In the genomic region with DNA sequence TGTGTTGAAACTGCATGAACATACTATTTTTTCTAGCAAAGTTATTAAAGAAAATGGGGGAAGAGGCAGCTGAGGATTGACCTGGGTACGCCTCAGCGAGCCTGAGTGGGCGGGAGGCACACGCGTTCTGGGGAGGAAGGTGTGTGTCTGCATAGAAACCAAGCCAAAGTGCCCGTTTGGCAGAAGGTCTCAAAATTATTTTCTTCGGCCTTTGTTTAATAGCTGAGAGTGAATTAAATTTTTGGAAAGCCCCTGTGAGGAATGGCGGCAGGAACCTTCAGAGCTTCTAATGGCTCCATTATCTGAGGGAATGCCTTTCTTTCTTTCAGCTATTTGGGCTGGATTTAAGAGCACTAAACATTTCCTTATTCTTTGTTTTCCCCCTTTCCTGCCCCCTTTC, we compare ENCODE assay signal across 13 cellular contexts. TPM values are rescaled to one million over a fixed set of nuclear protein-coding genes. Genes with fewer than 3 reads are reported as not detected.
DNase-seq lines count a peak whose midpoint lies in the region; ATAC-seq and TF ChIP-seq lines count a peak whose summit lies in the region.
"Had no signal": no experiment of that assay in that cellular context is flagged by ENCODE, and none has a peak within 500 bp of the region (broad histone marks: within the 10 kb centered on the region; RNA-seq: fewer than 3 reads in every experiment).

No MANE protein-coding gene starts in this region.

- H3K4me3 ChIP-seq in astrocyte of the spinal cord (ENCODE audit: low read depth, low read length) (peak overlapping the region; percentile 54), sigmoid colon (no peak overlapping the region)

- DNase-seq in G401 (ENCODE audit: low spot score) (peak; percentile 84), astrocyte of the spinal cord (ENCODE audit: low read depth, low spot score) (peak; percentile 52), nephron progenitor cell (peak; percentile 26), MV-4-11 (lab: John Stamatoyannopoulos, UW) (no peak), sigmoid colon (no peak)
- DNase-seq: CD8-positive, alpha-beta memory T cell; central memory CD4-positive, alpha-beta T cell; kidney glomerular epithelial cell; NCI-H1930; stimulated activated CD4-positive, alpha-beta T cell treated with anti-CD3 and anti-CD28 coated beads, Interleukin-2, amount 100 ng/mL, for 48 hours had no signal

- H3K36me3 Mint-ChIP-seq in nephron progenitor cell (ENCODE audit: low read depth) = peaks cover 6% of the 10 kb centered on the region

- no peak overlapping the region for H3K27ac Mint-ChIP-seq in nephron progenitor cell

- in situ Hi-C loops in G401 (cut with HindIII; ENCODE audit: low sequenced_read_pairs) (no loop called here), astrocyte of the spinal cord (cut with HindIII; ENCODE audit: low sequenced_read_pairs) (no loop called here)

- 30 to 34% methylated on average over 8 of the region's 8 CpGs for WGBS in sigmoid colon, 2 donors

- TF ChIP-seq POLR2A in sigmoid colon (IDR thresholded peaks at IDR 0.05) = no peak

- peak overlapping the region; percentile 48 for H3K4me3 Mint-ChIP-seq in nephron progenitor cell

- H3K27me3 Mint-ChIP-seq in nephron progenitor cell (ENCODE audit: low read depth, poor library complexity) = peaks cover 92% of the 10 kb centered on the region

- no peaks in the 10 kb centered on the region for H3K36me3 ChIP-seq in sigmoid colon

- ATAC-seq in GM21423 (IDR thresholded peaks at IDR 0.05; ENCODE audit: unreplicated experiment) = no peak

- H3K27me3 ChIP-seq in sigmoid colon = peaks cover 91 to 99% (median 97%) of the 10 kb centered on the region in 3 donors

- TF ChIP-seq RAD21 in Ishikawa (IDR thresholded peaks at IDR 0.05; ENCODE audit: low read depth) = no peak

- intact Hi-C loops in sigmoid colon (cut with DNase I) = loop anchor here (10.0 kb wide), 1 partner anchor 98 kb away; a partner anchor contains a TSS

- no peaks in the 10 kb centered on the region for H3K9me3 Mint-ChIP-seq in nephron progenitor cell

- no peak overlapping the region for H3K27ac ChIP-seq in sigmoid colon
- H3K27ac ChIP-seq: VCaP had no signal

- TF ChIP-seq EP300 in Ishikawa (IDR thresholded peaks at IDR 0.05; ENCODE audit: borderline replicate concordance) (0 out of 2 replicates have a peak, but pooled peaks have one; percentile 25), sigmoid colon (IDR thresholded peaks at IDR 0.05) (no peak)

- TF ChIP-seq CTCF in astrocyte of the spinal cord (IDR thresholded peaks at IDR 0.05; ENCODE audit: low read depth, low read length) (no peak), nephron progenitor cell (IDR thresholded peaks at IDR 0.05) (no peak), sigmoid colon (IDR thresholded peaks at IDR 0.05) (no peak)

- peaks cover 76% of the 10 kb centered on the region for H3K4me1 Mint-ChIP-seq in nephron progenitor cell

- H3K4me1 ChIP-seq in sigmoid colon = peaks cover 0 to 45% (median 24%) of the 10 kb centered on the region in 4 donors

- no peaks in the 10 kb centered on the region for H3K9me3 ChIP-seq in sigmoid colon

TF ChIP-seq in Ishikawa, 13 proteins besides CTCF, POLR2A, EP300 and RAD21:
- no peak for TF ChIP-seq CREB1 (IDR thresholded peaks at IDR 0.05; ENCODE audit: low read depth)
- no peak for TF ChIP-seq CEBPB (IDR thresholded peaks at IDR 0.05)
- TF ChIP-seq TEAD4 (IDR thresholded peaks at IDR 0.05) = 0 out of 2 replicates have a peak, but pooled peaks have one; percentile 3
- no peak; the same call in 1 of the 2 replicates for TF ChIP-seq YY1 (IDR thresholded peaks at IDR 0.05; ENCODE audit: low read depth)
- no peak for TF ChIP-seq TCF12 (IDR thresholded peaks at IDR 0.05; ENCODE audit: low read depth)
- TF ChIP-seq, protein P1, sequence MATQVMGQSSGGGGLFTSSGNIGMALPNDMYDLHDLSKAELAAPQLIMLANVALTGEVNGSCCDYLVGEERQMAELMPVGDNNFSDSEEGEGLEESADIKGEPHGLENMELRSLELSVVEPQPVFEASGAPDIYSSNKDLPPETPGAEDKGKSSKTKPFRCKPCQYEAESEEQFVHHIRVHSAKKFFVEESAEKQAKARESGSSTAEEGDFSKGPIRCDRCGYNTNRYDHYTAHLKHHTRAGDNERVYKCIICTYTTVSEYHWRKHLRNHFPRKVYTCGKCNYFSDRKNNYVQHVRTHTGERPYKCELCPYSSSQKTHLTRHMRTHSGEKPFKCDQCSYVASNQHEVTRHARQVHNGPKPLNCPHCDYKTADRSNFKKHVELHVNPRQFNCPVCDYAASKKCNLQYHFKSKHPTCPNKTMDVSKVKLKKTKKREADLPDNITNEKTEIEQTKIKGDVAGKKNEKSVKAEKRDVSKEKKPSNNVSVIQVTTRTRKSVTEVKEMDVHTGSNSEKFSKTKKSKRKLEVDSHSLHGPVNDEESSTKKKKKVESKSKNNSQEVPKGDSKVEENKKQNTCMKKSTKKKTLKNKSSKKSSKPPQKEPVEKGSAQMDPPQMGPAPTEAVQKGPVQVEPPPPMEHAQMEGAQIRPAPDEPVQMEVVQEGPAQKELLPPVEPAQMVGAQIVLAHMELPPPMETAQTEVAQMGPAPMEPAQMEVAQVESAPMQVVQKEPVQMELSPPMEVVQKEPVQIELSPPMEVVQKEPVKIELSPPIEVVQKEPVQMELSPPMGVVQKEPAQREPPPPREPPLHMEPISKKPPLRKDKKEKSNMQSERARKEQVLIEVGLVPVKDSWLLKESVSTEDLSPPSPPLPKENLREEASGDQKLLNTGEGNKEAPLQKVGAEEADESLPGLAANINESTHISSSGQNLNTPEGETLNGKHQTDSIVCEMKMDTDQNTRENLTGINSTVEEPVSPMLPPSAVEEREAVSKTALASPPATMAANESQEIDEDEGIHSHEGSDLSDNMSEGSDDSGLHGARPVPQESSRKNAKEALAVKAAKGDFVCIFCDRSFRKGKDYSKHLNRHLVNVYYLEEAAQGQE (IDR thresholded peaks at IDR 0.05; ENCODE audit: low read depth) = no peak
- TF ChIP-seq ZBTB7A (IDR thresholded peaks at IDR 0.05; ENCODE audit: low read depth) = no peak
- TF ChIP-seq TAF1 (IDR thresholded peaks at IDR 0.05; ENCODE audit: low read depth) = no peak
- TF ChIP-seq EGR1 (IDR thresholded peaks at IDR 0.05) = peak; percentile 78
- TF ChIP-seq, protein P2, sequence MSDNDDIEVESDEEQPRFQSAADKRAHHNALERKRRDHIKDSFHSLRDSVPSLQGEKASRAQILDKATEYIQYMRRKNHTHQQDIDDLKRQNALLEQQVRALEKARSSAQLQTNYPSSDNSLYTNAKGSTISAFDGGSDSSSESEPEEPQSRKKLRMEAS (IDR thresholded peaks at IDR 0.05) = 0 out of 2 replicates have a peak, but pooled peaks have one; percentile 8
- TF ChIP-seq NFIC (IDR thresholded peaks at IDR 0.05) = peak; percentile 22; the same call in 1 of the 2 replicates
- TF ChIP-seq, protein P3, sequence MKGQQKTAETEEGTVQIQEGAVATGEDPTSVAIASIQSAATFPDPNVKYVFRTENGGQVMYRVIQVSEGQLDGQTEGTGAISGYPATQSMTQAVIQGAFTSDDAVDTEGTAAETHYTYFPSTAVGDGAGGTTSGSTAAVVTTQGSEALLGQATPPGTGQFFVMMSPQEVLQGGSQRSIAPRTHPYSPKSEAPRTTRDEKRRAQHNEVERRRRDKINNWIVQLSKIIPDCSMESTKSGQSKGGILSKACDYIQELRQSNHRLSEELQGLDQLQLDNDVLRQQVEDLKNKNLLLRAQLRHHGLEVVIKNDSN (IDR thresholded peaks at IDR 0.05) = no peak
- no peak for TF ChIP-seq FOXM1 (IDR thresholded peaks at IDR 0.05; ENCODE audit: borderline replicate concordance, low read depth)
TF ChIP-seq in Ishikawa: peak in this region for 4.

RNA-seq across cellular contexts. Expression of a gene that starts 5.2 kb away (rescaled TPM):
- 10.0 and 16.8 TPM in 2 replicates for total RNA-seq in G401 (2014; rRNA removed; shearing (Covaris generic))
- not detected for total RNA-seq in sigmoid colon
- under 1 TPM in 1 of 3 donors, not detected in 2; 0.03 TPM for polyA plus RNA-seq in sigmoid colon
- total RNA-seq: CD8-positive, alpha-beta memory T cell had no signal
- polyA plus RNA-seq: CD8-positive, alpha-beta memory T cell had no signal

RNA-seq across cellular contexts. Expression of a gene that starts 15.2 kb away (rescaled TPM):
- 7.1 and 10.1 TPM in 2 replicates for total RNA-seq in G401 (2014; rRNA removed; shearing (Covaris generic))
- total RNA-seq in sigmoid colon = not detected
- not detected for polyA plus RNA-seq in sigmoid colon
- total RNA-seq: CD8-positive, alpha-beta memory T cell had no signal
- polyA plus RNA-seq: CD8-positive, alpha-beta memory T cell had no signal

Comparison
In these comparisons a context has a peak if more than half of its experiments do, and no peak if none do; other contexts are left out.
1. DNase-seq: peak in G401 (single experiment), astrocyte of the spinal cord (single experiment) and nephron progenitor cell (single experiment); none in MV-4-11 (single experiment) and sigmoid colon (single experiment).
2. RNA of a gene that starts 5.2 kb away (total RNA-seq): 10.0 to 16.8 TPM in G401; not detected in sigmoid colon; every median in the first group is over 10 times any median in the second.